Comparison of ENCODE assay signal across 8 cellular contexts in genomic region chr6:43770417-43771209, GRCh38. TPM values are rescaled to one million over a fixed set of nuclear protein-coding genes. Genes with fewer than 3 reads are reported as not detected.
A peak's percentile ranks its signal among the peaks of the same experiment; 100 is the strongest.
DNase-seq lines count a peak whose midpoint lies in the region; ATAC-seq, FAIRE-seq and TF ChIP-seq lines count a peak whose summit lies in the region.

No MANE protein-coding gene starts in this region.

- no peak for TF ChIP-seq EP300 in H1 (IDR thresholded peaks at IDR 0.05; ENCODE audit: borderline replicate concordance in 1 of 2, low read depth in 2 of 2, low read length in 2 of 2)

- no peaks in the 10 kb centered on the region for H3K9me3 Mint-ChIP-seq in stimulated activated naive B cell treated with anti-CD40 and anti-IgM and Interleukin-4, amounts not matched to agents 10 μg/mL and 1 μg/mL and 100 μg/mL, for 72 hours

- H3K9me3 ChIP-seq in H1 (ENCODE audit: insufficient read depth in 2 of 2, low read depth in 1 of 2, low read length in 1 of 2), result no peaks in the 10 kb centered on the region
- H3K9me3 ChIP-seq in lung (ENCODE audit: control insufficient read depth in 2 of 2, insufficient read depth in 1 of 2, low read length in 1 of 2), result no peaks in the 10 kb centered on the region

- no peaks in the 10 kb centered on the region for H3K36me3 Mint-ChIP-seq in stimulated activated naive B cell treated with anti-CD40 and anti-IgM and Interleukin-4, amounts not matched to agents 10 μg/mL and 1 μg/mL and 100 μg/mL, for 72 hours

- no peak overlapping the region for H2AFZ ChIP-seq in H1 (ENCODE audit: low read length)

- H3K4me1 ChIP-seq in H1 (replicated peaks in 1 of 4; ENCODE audit: control insufficient read depth in 3 of 4, insufficient read depth in 4 of 4, low read length in 3 of 4) (peaks cover 3 to 37% (median 24%) of the 10 kb centered on the region in 4 experiments), lung (ENCODE audit: control insufficient read depth in 2 of 2, insufficient read depth in 2 of 2, low read length in 2 of 2) (peaks cover 10 to 16% of the 10 kb centered on the region in 2 donors)

- H4K5ac ChIP-seq in H1 (ENCODE audit: insufficient read length, low read depth, low read length), result no peak overlapping the region

- peak; percentile 28 for ATAC-seq in lung (ENCODE audit: insufficient read depth, low FRiP score)
- peak; percentile 31 to 38 for ATAC-seq in stimulated activated naive B cell treated with anti-CD40 and anti-IgM and Interleukin-4, amounts not matched to agents 10 μg/mL and 1 μg/mL and 100 μg/mL, for 72 hours (replicated peaks)

- H2BK20ac ChIP-seq in H1 (ENCODE audit: low read length), result no peak overlapping the region

- H3K18ac ChIP-seq in H1 (ENCODE audit: extremely low read depth, low read length), result peak overlapping the region; percentile 60

- H3K4me1 Mint-ChIP-seq in stimulated activated naive B cell treated with anti-CD40 and anti-IgM and Interleukin-4, amounts not matched to agents 10 μg/mL and 1 μg/mL and 100 μg/mL, for 72 hours, result peaks cover 30 to 55% of the 10 kb centered on the region in 2 donors

- H2BK12ac ChIP-seq in H1 (ENCODE audit: low read depth, low read length), result no peak overlapping the region

- H2BK120ac ChIP-seq in H1 (replicated peaks; ENCODE audit: low read depth, low read length), result no peak overlapping the region

- CTCF ChIA-PET in H1 (lab: Charles Lee; ENCODE audit: partially characterized antibody), result interaction anchor here (0.5 to 4.6 kb wide), 45 partner anchors 8 to 312 kb away, joined by 3 to 88 read pairs (median 6); partner anchors contain the start of gene MRPS18A

- H3K14ac ChIP-seq in H1 (ENCODE audit: insufficient read length), result no peak overlapping the region

- peaks cover 9% of the 10 kb centered on the region for H3K23me2 ChIP-seq in H1 (ENCODE audit: low read depth, low read length)

- TF ChIP-seq RAD21 in H1 (IDR thresholded peaks at IDR 0.05 in 1 of 2, conservative IDR thresholded peaks at IDR 0.05 in 1 of 2; ENCODE audit: low read depth in 2 of 2, low read length in 2 of 2), result no peak

- peak overlapping the region; percentile 83 to 84 for H3K4me3 Mint-ChIP-seq in stimulated activated naive B cell treated with anti-CD40 and anti-IgM and Interleukin-4, amounts not matched to agents 10 μg/mL and 1 μg/mL and 100 μg/mL, for 72 hours

- peaks cover 0 to 5% of the 10 kb centered on the region in 2 experiments for H4K20me1 ChIP-seq in H1 (replicated peaks in 1 of 2; ENCODE audit: control insufficient read depth in 1 of 2, insufficient read depth in 2 of 2, low read length in 2 of 2)

- H3K36me3 ChIP-seq in H1 (ENCODE audit: control insufficient read depth in 2 of 4, insufficient read depth in 4 of 4, low read length in 3 of 4), result no peaks in the 10 kb centered on the region
- no peaks in the 10 kb centered on the region for H3K36me3 ChIP-seq in lung (ENCODE audit: control insufficient read depth in 2 of 2, insufficient read depth in 2 of 2, low read length in 2 of 2)

- H3K4me3 ChIP-seq in H1 (ENCODE audit: extremely low read depth in 1 of 4, insufficient read depth in 2 of 4, low read depth in 3 of 4, low read length in 4 of 4) (peak overlapping the region; percentile 77 to 91 (median 85)), lung (peak overlapping the region; percentile 86)

- H4K91ac ChIP-seq in H1 (replicated peaks; ENCODE audit: insufficient read length, low read length), result no peak overlapping the region

- peaks cover 0 to 50% of the 10 kb centered on the region in 2 experiments; a peak in 2 of 4 replicates for H3K79me2 ChIP-seq in H1 (ENCODE audit: control insufficient read depth in 1 of 2, insufficient read depth in 2 of 2, low read length in 2 of 2)

- H2AK5ac ChIP-seq in H1 (ENCODE audit: low read depth, low read length), result no peak overlapping the region

- peak overlapping the region; percentile 88 to 90 for H3K4me2 ChIP-seq in H1 (ENCODE audit: insufficient read depth in 1 of 2, low read depth in 2 of 2, low read length in 2 of 2)

- no peak overlapping the region for H3K4ac ChIP-seq in H1 (replicated peaks; ENCODE audit: insufficient read length, low read depth, low read length)

- TF ChIP-seq CTCF in H1 (IDR thresholded peaks at IDR 0.05; ENCODE audit: control extremely low read depth in 1 of 3, insufficient read depth in 1 of 3, low read depth in 1 of 3, low read length in 3 of 3), result no peak
- TF ChIP-seq CTCF in lung (IDR thresholded peaks at IDR 0.05; ENCODE audit: control extremely low read depth, extremely low read depth), result no peak

- peak overlapping the region; percentile 52; the same call in 1 of the 2 replicates for H2BK5ac ChIP-seq in H1 (ENCODE audit: low read depth, low read length)

- H4K8ac ChIP-seq in H1 (ENCODE audit: extremely low read depth, insufficient read depth, low read length), result peak overlapping the region; percentile 62

- H3K27me3 ChIP-seq in H1 (replicated peaks in 1 of 4; ENCODE audit: control insufficient read depth in 3 of 4, extremely low read depth in 1 of 4, insufficient read depth in 3 of 4, low read length in 3 of 4) (peaks cover 0 to 7% (median 0%) of the 10 kb centered on the region in 4 experiments; a peak in 1 of 7 replicates), lung (ENCODE audit: control insufficient read depth, insufficient read depth) (no peaks in the 10 kb centered on the region)

- 0% methylated on average over 12 of the region's 84 CpGs; no CpG with 5 or more reads in 1 of the 2 experiments for WGBS in H1 (ENCODE audit: extremely low coverage in 1 of 2, insufficient coverage in 1 of 2, insufficient read length in 1 of 2, insufficient replicate concordance in 2 of 2, low coverage in 1 of 2, low lambda C conversion rate in 2 of 2, missing lambda C conversion rate in 1 of 2), 2 experiments
- WGBS in lung, 2 donors, result 0 to 1% methylated on average over 70 to 84 of the region's 84 CpGs

- peaks cover 24 to 34% of the 10 kb centered on the region in 2 donors for H3K27me3 Mint-ChIP-seq in stimulated activated naive B cell treated with anti-CD40 and anti-IgM and Interleukin-4, amounts not matched to agents 10 μg/mL and 1 μg/mL and 100 μg/mL, for 72 hours

- H3K56ac ChIP-seq in H1 (replicated peaks; ENCODE audit: insufficient read length, low read depth, low read length), result no peak overlapping the region

- H3K23ac ChIP-seq in H1 (ENCODE audit: insufficient read length), result no peak overlapping the region

- FAIRE-seq in H1 (lab: Jason Lieb, UNC), result no peak

- peak overlapping the region; percentile 91 for H3K27ac Mint-ChIP-seq in stimulated activated naive B cell treated with anti-CD40 and anti-IgM and Interleukin-4, amounts not matched to agents 10 μg/mL and 1 μg/mL and 100 μg/mL, for 72 hours

- DNase-seq in NCI-H82 (lab: John Stamatoyannopoulos, UW) (peak; percentile 71), NCI-H82 treated with DMSO at 0.1 percent for 48 hours (lab: John Stamatoyannopoulos, UW; ENCODE audit: unreplicated experiment) (no peak), NCI-H1105 treated with DMSO at 0.1 percent for 48 hours (lab: John Stamatoyannopoulos, UW) (peak; percentile 27), H1 (ENCODE audit: low read depth in 1 of 2, low spot score in 2 of 2) (peak in 1 of 2 experiments; percentile 84), lung (ENCODE audit: low spot score) (peak; percentile 75), HuH-7 (ENCODE audit: low spot score) (no peak)
- peak; percentile 13 to 24 for DNase-seq in activated CD4-positive, alpha-beta T cell treated with anti-CD3 and anti-CD28 coated beads, Interleukin-2, amount 50 U/mL, for 4 hours
- no peak for DNase-seq in stimulated activated naive B cell treated with anti-CD40 and anti-IgM and Interleukin-4, amounts not matched to agents 10 μg/mL and 1 μg/mL and 100 μg/mL, for 72 hours

- peak overlapping the region; percentile 47 to 92 (median 79) for H3K9ac ChIP-seq in H1 (replicated peaks in 1 of 4; ENCODE audit: extremely low read depth in 1 of 4, low read depth in 3 of 4, low read length in 3 of 4)

- H3K79me1 ChIP-seq in H1 (ENCODE audit: low read depth, low read length), result peaks cover 10% of the 10 kb centered on the region; the same call in 1 of the 2 replicates

- POLR2A ChIA-PET in H1 (lab: Charles Lee; ENCODE audit: partially characterized antibody), result interaction anchor here (0.6 to 4.2 kb wide), 54 partner anchors 9 to 332 kb away, joined by 3 to 38 read pairs (median 4); partner anchors contain the start of genes GTPBP2, MAD2L1BP and RSPH9

- H3K27ac ChIP-seq in H1 (ENCODE audit: low read depth, low read length) (no peak overlapping the region; the same call in 1 of the 2 replicates), lung (ENCODE audit: low read depth in 1 of 2, low read length in 1 of 2) (peak overlapping the region; percentile 91 to 96)

- TF ChIP-seq POLR2A in H1 (IDR thresholded peaks at IDR 0.05; ENCODE audit: control extremely low read depth in 1 of 2, low read depth in 2 of 2, low read length in 2 of 2), result 0 out of 3 replicates have a peak, but pooled peaks of 1 of the 2 experiments have one; percentile 12

- no peak overlapping the region for H2BK15ac ChIP-seq in H1 (ENCODE audit: low read length)

TF ChIP-seq in H1, 55 proteins besides CTCF, POLR2A, EP300 and RAD21 (continues in another document):
- no peak; a peak in 1 of 4 replicates for TF ChIP-seq SIN3A (conservative IDR thresholded peaks at IDR 0.05 in 1 of 2, IDR thresholded peaks at IDR 0.05 in 1 of 2; ENCODE audit: low read depth in 1 of 2, low read length in 2 of 2)
- TF ChIP-seq ASH2L (IDR thresholded peaks at IDR 0.05; ENCODE audit: low read length), result peak; percentile 57
- peak; percentile 19 for TF ChIP-seq POLR2AphosphoS5 (IDR thresholded peaks at IDR 0.05; ENCODE audit: low read depth, low read length)
- no peak for TF ChIP-seq NANOG (IDR thresholded peaks at IDR 0.05; ENCODE audit: insufficient read depth, low read depth, low read length, poor library complexity, severe bottlenecking)
- no peak for TF ChIP-seq YY1 (IDR thresholded peaks at IDR 0.05; ENCODE audit: low read depth, low read length)
- TF ChIP-seq TAF7 (optimal IDR thresholded peaks at IDR 0.05; ENCODE audit: borderline replicate concordance, low read depth, low read length), result peak; percentile 21
- 0 out of 2 replicates have a peak, but pooled peaks have one; percentile 23 for TF ChIP-seq GABPA (IDR thresholded peaks at IDR 0.05; ENCODE audit: borderline replicate concordance, insufficient read depth, low read length)
- TF ChIP-seq PHF8 (conservative IDR thresholded peaks at IDR 0.05; ENCODE audit: low read depth, low read length), result no peak; the same call in 1 of the 2 replicates

RNA-seq across cellular contexts. Expression of gene VEGFA, which starts 0.6 kb away (rescaled TPM):
- 40.7 and 42.2 TPM in 2 replicates for total RNA-seq in H1 (2021; fragmentation: NEBNext Ultra II Directional; extraction: Animal tissue kit (Norgen Biotek cat#: 25700))
- 58.5 and 78.3 TPM in 2 replicates for polyA plus RNA-seq in H1 (2011; rRNA removed)
- polyA plus RNA-seq in H1 (2011; cell fraction: cytosol; rRNA removed), result 91.7 TPM
- 197 TPM for polyA plus RNA-seq in H1 (2011; cell fraction: nucleus; rRNA removed)
- 39.9 to 45.4 TPM (median 43.0 TPM) in 4 replicates for polyA plus RNA-seq in H1 (2012, experiment 1 of 2)
- 28.1 TPM for polyA plus RNA-seq in H1 (2012, experiment 2 of 2)
- 33.6 TPM for polyA plus RNA-seq in H1 (2013, experiment 1 of 2)
- 37.0 TPM for polyA plus RNA-seq in H1 (2013, experiment 2 of 2)
- polyA minus RNA-seq in H1 (2011; rRNA and poly(A)+ RNA removed), result 167 and 198 TPM in 2 replicates
- 42.9 TPM for polyA minus RNA-seq in H1 (2011; cell fraction: cytosol; rRNA and poly(A)+ RNA removed)
- 91.6 TPM for polyA minus RNA-seq in H1 (2011; cell fraction: nucleus; rRNA and poly(A)+ RNA removed)
- total RNA-seq in lung, result 100 to 1,000 TPM; 156 to 275 TPM
- 100 to 1,000 TPM in 1 of 2 donors, 10 to 100 TPM in 1; 98.3 to 123 TPM for polyA plus RNA-seq in lung

Comparison
In these comparisons a context has a peak if more than half of its experiments do, and no peak if none do; other contexts are left out.
1. DNase-seq: peak in NCI-H82 (single experiment), NCI-H1105 treated with DMSO at 0.1 percent for 48 hours (single experiment), activated CD4-positive, alpha-beta T cell treated with anti-CD3 and anti-CD28 coated beads, Interleukin-2, amount 50 U/mL, for 4 hours (2 of 2) and lung (single experiment); none in NCI-H82 treated with DMSO at 0.1 percent for 48 hours (single experiment), stimulated activated naive B cell treated with anti-CD40 and anti-IgM and Interleukin-4, amounts not matched to agents 10 μg/mL and 1 μg/mL and 100 μg/mL, for 72 hours (single experiment) and HuH-7 (single experiment).